In genomic region chr22:43421914-43422615, GRCh38 we compare ENCODE assay signal across 30 cellular contexts. TPM values are rescaled to one million over a fixed set of nuclear protein-coding genes. Genes with fewer than 3 reads are reported as not detected.
"Had no signal": no experiment of that assay in that cellular context is flagged by ENCODE, and none has a peak within 500 bp of the region (broad histone marks: within the 10 kb centered on the region; RNA-seq: fewer than 3 reads in every experiment).

No MANE protein-coding gene starts in this region.

- H3K4me1 ChIP-seq: body of pancreas, breast epithelium, Peyer's patch had no signal

- H3K9me3 ChIP-seq: body of pancreas, breast epithelium, Peyer's patch had no signal

- ATAC-seq: activated CD8-positive, alpha-beta T cell treated with anti-CD3 and anti-CD28 coated beads, Interleukin-2, amount 10 ng/mL, durations not matched to agents 7 days and 5 days; body of pancreas; K562; PC-3 had no signal

- FAIRE-seq: astrocyte, K562 had no signal

- H3K4me3 ChIP-seq: body of pancreas, breast epithelium, K562, Peyer's patch had no signal

- H3K27me3 ChIP-seq: Peyer's patch had no signal

- DNase-seq: activated CD4-positive, alpha-beta T cell treated with anti-CD3 and anti-CD28 coated beads, Interleukin-2, amount 10 ng/mL, durations not matched to agents 24 days and 14 days; activated CD4-positive, alpha-beta T cell treated with anti-CD3 and anti-CD28 coated beads, Interleukin-2, amount 50 U/mL, for 4 hours; activated CD8-positive, alpha-beta T cell treated with anti-CD3 and anti-CD28 coated beads, Interleukin-2, amount 10 ng/mL, durations not matched to agents 7 days and 5 days; activated gamma-delta T cell; activated naive CD4-positive, alpha-beta T cell treated with Interleukin-2 at 50 U/mL for 16 hours; activated naive CD8-positive, alpha-beta T cell treated with anti-CD3 and anti-CD28 coated beads, Interleukin-2, amount 10 ng/mL, durations not matched to agents 7 days and 5 days; activated T-cell treated with anti-CD3 and anti-CD28 coated beads, Interleukin-2, amount 50 U/mL, for 24 hours; body of pancreas; caudate nucleus; IMR-90; NCI-H1105; NCI-H1417 treated with DMSO at 0.1 percent for 48 hours; NCI-H187 treated with DMSO at 0.1 percent for 48 hours; NCI-H2081; NCI-H226; NCI-H446 treated with DMSO at 0.1 percent for 48 hours; NCI-H524; NK-92 treated with Interleukin-12 subunit alpha and Interleukin-12 subunit beta, amount 100 ng/mL, for 24 hours; PC-3; Peyer's patch; RPMI8226; SW 1271; T-helper 1 cell; T-helper 2 cell; T-helper 9 cell had no signal

- H3K36me3 ChIP-seq: breast epithelium, Peyer's patch had no signal

- H3K27ac ChIP-seq: body of pancreas, breast epithelium, Peyer's patch had no signal

RNA-seq across cellular contexts. Expression of gene MPPED1, which starts 10.3 kb away (rescaled TPM):
- total RNA-seq: activated CD4-positive, alpha-beta T cell treated with anti-CD3 and anti-CD28 coated beads, Interleukin-2, amount 10 ng/mL, durations not matched to agents 24 days and 14 days; activated CD8-positive, alpha-beta T cell treated with anti-CD3 and anti-CD28 coated beads, Interleukin-2, amount 10 ng/mL, durations not matched to agents 7 days and 5 days; activated naive CD8-positive, alpha-beta T cell treated with anti-CD3 and anti-CD28 coated beads, Interleukin-2, amount 10 ng/mL, durations not matched to agents 7 days and 5 days; activated T-helper 2 cell treated with anti-CD3 and anti-CD28 coated beads, Interferon-gamma antibody, Interleukin-2, Interleukin-4, amounts not matched to agents 10 μg/mL and 5 μg/mL and 100 μg/mL, durations not matched to agents 14 hours and 24 hours and 36 hours; astrocyte; body of pancreas; IMR-90; K562; MCF 10A; PC-3; Peyer's patch had no signal
- polyA plus RNA-seq: IMR-90, K562 had no signal
